Comparison of ENCODE assay signal across 5 cellular contexts in the genomic region with DNA sequence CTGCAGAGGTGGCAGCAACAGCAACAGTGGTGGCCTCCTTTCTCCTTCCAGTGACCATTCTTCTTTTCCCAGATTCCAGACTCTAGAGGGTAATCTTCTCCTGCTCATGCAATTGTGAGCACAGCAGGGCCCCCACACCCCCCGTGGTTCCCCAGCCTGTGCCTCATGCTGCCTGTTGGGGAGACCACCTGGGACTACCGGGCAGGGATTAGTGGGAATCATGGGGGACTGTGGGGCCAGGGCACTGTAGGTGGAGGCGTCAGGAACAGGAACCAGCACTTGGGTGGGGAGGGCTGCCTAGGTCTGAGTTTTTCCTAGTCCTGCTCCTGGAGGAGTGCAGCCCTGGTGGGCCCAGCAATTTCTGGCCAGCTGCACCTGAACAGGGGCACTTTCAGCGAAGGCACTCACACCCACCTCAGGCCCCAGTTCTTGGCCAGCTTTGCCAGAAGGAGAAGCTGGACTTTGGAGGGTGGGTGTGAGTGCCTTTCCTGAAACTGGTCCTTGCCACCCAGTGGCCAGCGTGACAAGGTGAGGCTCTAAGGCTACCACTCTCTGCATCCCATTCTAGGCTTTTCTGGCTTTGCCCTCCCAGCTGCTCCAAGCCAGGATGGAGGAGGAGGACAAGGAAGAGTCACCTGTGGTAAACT. TPM values are rescaled to one million over a fixed set of nuclear protein-coding genes. Genes with fewer than 3 reads are reported as not detected.
"Had no signal": no experiment of that assay in that cellular context is flagged by ENCODE, and none has a peak within 500 bp of the region (broad histone marks: within the 10 kb centered on the region; RNA-seq: fewer than 3 reads in every experiment).

No MANE protein-coding gene starts in this region.

RNA-seq across cellular contexts. Expression of gene POTEM, which starts 46.1 kb away (rescaled TPM):
- total RNA-seq: HT-29, IMR-90, NCI-H460, PC-9, SJCRH30 had no signal
- polyA plus RNA-seq: IMR-90 had no signal
